19 cellular contexts compared by ENCODE assay signal in the genomic region with DNA sequence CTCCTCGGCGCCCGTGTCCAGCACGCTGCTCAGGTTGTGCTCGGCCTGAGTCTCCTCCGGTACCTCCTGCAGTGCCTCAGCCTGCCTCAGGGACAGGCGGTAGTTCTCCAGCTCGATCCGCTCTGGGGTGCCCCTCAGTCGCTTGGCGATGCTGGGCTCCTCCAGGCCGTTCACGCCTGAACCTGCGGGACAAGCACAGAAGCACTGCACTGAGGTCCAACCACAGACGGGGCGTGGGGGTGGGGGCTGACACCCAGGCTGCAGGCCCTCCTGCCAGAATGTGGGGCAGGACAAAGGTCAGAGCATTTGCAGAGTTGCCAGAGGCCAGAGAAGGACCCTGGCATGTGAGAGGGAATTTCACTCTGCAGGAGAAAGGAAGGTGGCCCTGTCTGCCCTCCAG.
DNase-seq lines count a peak whose midpoint lies in the region; ATAC-seq and TF ChIP-seq lines count a peak whose summit lies in the region.
"Had no signal": no experiment of that assay in that cellular context is flagged by ENCODE, and none has a peak within 500 bp of the region (broad histone marks: within the 10 kb centered on the region; RNA-seq: fewer than 3 reads in every experiment).

No MANE protein-coding gene starts in this region.

- H3K9me3 ChIP-seq in BLaER1 (no peaks in the 10 kb centered on the region), esophagus squamous epithelium (no peaks in the 10 kb centered on the region), trophoblast cell (ENCODE audit: insufficient read depth, low read depth, low read length) (peaks cover 3% of the 10 kb centered on the region), SK-N-SH (no peaks in the 10 kb centered on the region)
- no peaks in the 10 kb centered on the region for H3K9me3 ChIP-seq in CD8-positive, alpha-beta memory T cell (ENCODE audit: low read length)
- H3K9me3 ChIP-seq: psoas muscle, testis had no signal

- H4K12ac ChIP-seq in trophoblast cell (ENCODE audit: low read depth, low read length), result no peak overlapping the region

- no peaks in the 10 kb centered on the region for H3K79me2 ChIP-seq in trophoblast cell (ENCODE audit: control insufficient read depth, insufficient read depth, low read length, poor library complexity)
- no peaks in the 10 kb centered on the region for H3K79me2 ChIP-seq in SK-N-SH (ENCODE audit: insufficient read depth)

- H3K4me2 ChIP-seq in BLaER1 (peak overlapping the region; percentile 70), trophoblast cell (ENCODE audit: low read length) (no peak overlapping the region), SK-N-SH (no peak overlapping the region)
- H3K4me2 ChIP-seq: neural progenitor cell had no signal

- DNase-seq in CD8-positive, alpha-beta memory T cell, result no peak
- DNase-seq in esophagus squamous epithelium (lab: John Stamatoyannopoulos, UW), result no peak
- no peak for DNase-seq in trophoblast cell
- no peak for DNase-seq in mesothelial cell of epicardium (ENCODE audit: low spot score in 2 of 2, unreplicated experiment in 2 of 2)
- no peak for DNase-seq in SK-N-SH
- DNase-seq: aorta, cerebellar nuclear complex, DMS79, HCEC 1CT, kidney glomerular epithelial cell, midbrain, NCI-H524, psoas muscle had no signal

- H3K9ac ChIP-seq in BLaER1 (peak overlapping the region; percentile 26; the same call in 1 of the 2 replicates), trophoblast cell (ENCODE audit: low read length) (no peak overlapping the region), SK-N-SH (no peak overlapping the region)
- H3K9ac ChIP-seq: neural progenitor cell had no signal

- H3K36me3 ChIP-seq in BLaER1 (peaks cover 39% of the 10 kb centered on the region), esophagus squamous epithelium (peaks cover 0 to 48% (median 3%) of the 10 kb centered on the region in 3 donors), trophoblast cell (ENCODE audit: control insufficient read depth in 1 of 2, insufficient read depth in 2 of 2, low read length in 2 of 2) (peaks cover 2 to 10% of the 10 kb centered on the region in 2 experiments), SK-N-SH (replicated peaks in 1 of 2; ENCODE audit: control insufficient read depth in 1 of 2, insufficient read depth in 2 of 2, low read length in 1 of 2) (peaks cover 0 to 34% of the 10 kb centered on the region in 2 experiments)
- no peaks in the 10 kb centered on the region for H3K36me3 ChIP-seq in CD8-positive, alpha-beta memory T cell (ENCODE audit: insufficient read depth, low read length)
- H3K36me3 ChIP-seq: neural progenitor cell had no signal

- H3K9me2 ChIP-seq in SK-N-SH, result no peaks in the 10 kb centered on the region

- H4K8ac ChIP-seq in trophoblast cell (ENCODE audit: low read depth, low read length), result no peak overlapping the region

- no peak overlapping the region for H2BK5ac ChIP-seq in trophoblast cell (ENCODE audit: low read depth, low read length, poor library complexity)

- no peaks in the 10 kb centered on the region for H3K27me3 Mint-ChIP-seq in CD8-positive, alpha-beta memory T cell
- H3K27me3 Mint-ChIP-seq in mesothelial cell of epicardium (ENCODE audit: low read depth), result no peaks in the 10 kb centered on the region

- H3K18ac ChIP-seq in trophoblast cell (ENCODE audit: low read length), result no peak overlapping the region

- H3K4me1 ChIP-seq in BLaER1 (peaks cover 61% of the 10 kb centered on the region), esophagus squamous epithelium (peaks cover 15 to 57% (median 45%) of the 10 kb centered on the region in 3 donors), trophoblast cell (ENCODE audit: control insufficient read depth in 1 of 2, insufficient read depth in 2 of 2, low read length in 2 of 2) (peaks cover 26 to 35% of the 10 kb centered on the region in 2 experiments), SK-N-SH (ENCODE audit: control insufficient read depth in 1 of 2, insufficient read depth in 2 of 2, low read depth in 1 of 2, low read length in 1 of 2) (peaks cover 0 to 29% of the 10 kb centered on the region in 2 experiments; a peak in 1 of 4 replicates)
- peaks cover 9% of the 10 kb centered on the region for H3K4me1 ChIP-seq in CD8-positive, alpha-beta memory T cell (ENCODE audit: insufficient read depth, low read length)
- H3K4me1 ChIP-seq: neural progenitor cell had no signal

- no peak overlapping the region for H3K4ac ChIP-seq in trophoblast cell (ENCODE audit: low read depth, low read length)

- TF ChIP-seq POLR2A in esophagus squamous epithelium (IDR thresholded peaks at IDR 0.05), result no peak

- no peak overlapping the region for H4K91ac ChIP-seq in trophoblast cell (ENCODE audit: low read depth, low read length)

- no peak for TF ChIP-seq EP300 in SK-N-SH (IDR thresholded peaks at IDR 0.05; ENCODE audit: borderline replicate concordance in 1 of 2, low read depth in 1 of 2, low read length in 1 of 2)

- no peak for TF ChIP-seq RAD21 in SK-N-SH (IDR thresholded peaks at IDR 0.05; ENCODE audit: low read length)

- H3F3A ChIP-seq in SK-N-SH (replicated peaks; ENCODE audit: insufficient read depth), result no peaks in the 10 kb centered on the region

- 58 to 82% methylated on average over 6 to 8 of the region's 16 CpGs for WGBS in esophagus squamous epithelium, 2 donors
- no CpG with 5 or more reads among the region's 16 CpGs for WGBS in trophoblast cell (ENCODE audit: extremely low coverage, insufficient coverage, insufficient read length)
- 100% methylated on average over 2 of the region's 16 CpGs for WGBS in SK-N-SH (ENCODE audit: low lambda C conversion rate)

- H2AFZ ChIP-seq in trophoblast cell (ENCODE audit: insufficient read depth, low read length, poor library complexity) (no peak overlapping the region), SK-N-SH (ENCODE audit: low read depth) (no peak overlapping the region)
- H2AFZ ChIP-seq: neural progenitor cell had no signal

- H3K27ac Mint-ChIP-seq in CD8-positive, alpha-beta memory T cell, result peak overlapping the region in 3 of 8 donors; percentile 43 to 55 (median 52)
- H3K27ac Mint-ChIP-seq in mesothelial cell of epicardium, result no peak overlapping the region
- H3K27ac Mint-ChIP-seq: neural progenitor cell had no signal

- ATAC-seq in GM18867 (IDR thresholded peaks at IDR 0.05; ENCODE audit: unreplicated experiment), result no peak
- no peak for ATAC-seq in HG03342 (IDR thresholded peaks at IDR 0.05; ENCODE audit: unreplicated experiment)
- ATAC-seq: psoas muscle had no signal

- H3K4me1 Mint-ChIP-seq in CD8-positive, alpha-beta memory T cell, result peaks cover 0 to 19% (median 12%) of the 10 kb centered on the region in 3 donors
- peaks cover 15% of the 10 kb centered on the region for H3K4me1 Mint-ChIP-seq in mesothelial cell of epicardium

- H3K9me3 Mint-ChIP-seq in CD8-positive, alpha-beta memory T cell, result no peaks in the 10 kb centered on the region
- no peaks in the 10 kb centered on the region for H3K9me3 Mint-ChIP-seq in mesothelial cell of epicardium
- H3K9me3 Mint-ChIP-seq: activated T-cell treated with anti-CD3 and anti-CD28 coated beads, Interleukin-2, amount 50 U/mL, for 4 hours; neural progenitor cell had no signal

- H4K20me1 ChIP-seq in BLaER1 (peaks cover 11% of the 10 kb centered on the region; the same call in 1 of the 2 replicates), SK-N-SH (ENCODE audit: insufficient read depth) (no peaks in the 10 kb centered on the region)

- H2AK5ac ChIP-seq in trophoblast cell (ENCODE audit: low read length), result no peak overlapping the region

- no peak overlapping the region for H2BK12ac ChIP-seq in trophoblast cell (ENCODE audit: low read length)

- H3K4me3 ChIP-seq in BLaER1 (0 out of 2 replicates have a peak overlapping the region, but pooled peaks have one; percentile 0), esophagus squamous epithelium (peak overlapping the region in 1 of 4 donors; percentile 45), trophoblast cell (ENCODE audit: low read depth, low read length) (peak overlapping the region; percentile 18), SK-N-SH (ENCODE audit: low read depth in 2 of 2, low read length in 1 of 2) (no peak overlapping the region)
- H3K4me3 ChIP-seq in CD8-positive, alpha-beta memory T cell (ENCODE audit: low read length), result no peak overlapping the region
- H3K4me3 ChIP-seq: neural progenitor cell, psoas muscle, testis had no signal

- no peak for TF ChIP-seq CTCF in esophagus squamous epithelium (IDR thresholded peaks at IDR 0.05)
- no peak for TF ChIP-seq CTCF in mesothelial cell of epicardium (IDR thresholded peaks at IDR 0.05; ENCODE audit: unreplicated experiment)
- no peak for TF ChIP-seq CTCF in SK-N-SH (IDR thresholded peaks at IDR 0.05)

- POLR2A ChIA-PET in CD8-positive, alpha-beta memory T cell (lab: Charles Lee), result no interaction called here
- POLR2A ChIA-PET in SK-N-SH (lab: Yijun Ruan, JAX), result no interaction called here

- peaks cover 0 to 37% (median 2%) of the 10 kb centered on the region in 3 donors for H3K36me3 Mint-ChIP-seq in CD8-positive, alpha-beta memory T cell
- H3K36me3 Mint-ChIP-seq in mesothelial cell of epicardium, result peaks cover 5% of the 10 kb centered on the region

- peak overlapping the region; percentile 64 for H3K27ac ChIP-seq in BLaER1
- peak overlapping the region; percentile 27 for H3K27ac ChIP-seq in CD8-positive, alpha-beta memory T cell (ENCODE audit: low read depth, low read length)
- peak overlapping the region; percentile 10 to 57 (median 46) for H3K27ac ChIP-seq in esophagus squamous epithelium
- no peak overlapping the region for H3K27ac ChIP-seq in trophoblast cell (ENCODE audit: low read depth, low read length)
- no peak overlapping the region for H3K27ac ChIP-seq in SK-N-SH (ENCODE audit: low read depth in 2 of 2, low read length in 1 of 2)
- H3K27ac ChIP-seq: neural progenitor cell, psoas muscle, testis had no signal

- no peak overlapping the region for H3K23ac ChIP-seq in trophoblast cell (ENCODE audit: low read length)

- H3K4me3 Mint-ChIP-seq in CD8-positive, alpha-beta memory T cell, result peak overlapping the region in 4 of 7 donors; percentile 32 to 81 (median 74)
- no peak overlapping the region for H3K4me3 Mint-ChIP-seq in mesothelial cell of epicardium
- H3K4me3 Mint-ChIP-seq: neural progenitor cell had no signal

- H2BK120ac ChIP-seq in trophoblast cell (ENCODE audit: insufficient read depth, low read length, poor library complexity), result no peak overlapping the region

- no peak overlapping the region for H3K14ac ChIP-seq in trophoblast cell (ENCODE audit: low read length)

- intact Hi-C loops in esophagus squamous epithelium (cut with DNase I), result no loop called here

- CTCF ChIA-PET in CD8-positive, alpha-beta memory T cell (lab: Charles Lee), result no interaction called here
- CTCF ChIA-PET in SK-N-SH (lab: Yijun Ruan, JAX), result interaction anchor here (6.3 kb wide), 1 partner anchor 12 kb away, joined by 45 read pairs; no protein-coding TSS in a partner anchor

- H3K27me3 ChIP-seq in BLaER1, result no peaks in the 10 kb centered on the region
- no peaks in the 10 kb centered on the region for H3K27me3 ChIP-seq in CD8-positive, alpha-beta memory T cell (ENCODE audit: insufficient read depth, low read length, poor library complexity, severe bottlenecking)
- no peaks in the 10 kb centered on the region for H3K27me3 ChIP-seq in esophagus squamous epithelium
- no peaks in the 10 kb centered on the region for H3K27me3 ChIP-seq in trophoblast cell (ENCODE audit: insufficient read depth, low read length)
- no peaks in the 10 kb centered on the region for H3K27me3 ChIP-seq in SK-N-SH (ENCODE audit: insufficient read depth)
- H3K27me3 ChIP-seq: neural progenitor cell, testis had no signal

- peaks cover 4% of the 10 kb centered on the region for H3K79me1 ChIP-seq in trophoblast cell (ENCODE audit: low read length)

TF ChIP-seq in SK-N-SH, 30 proteins besides CTCF, POLR2A, EP300 and RAD21 (continues in another document):
- no peak for TF ChIP-seq FOXJ3 (CRISPR knock-in tag; IDR thresholded peaks at IDR 0.05)

Comparison
In these comparisons a context has a peak if more than half of its experiments do, and no peak if none do; other contexts are left out.
1. H3K27ac ChIP-seq: peak in BLaER1 (single experiment), CD8-positive, alpha-beta memory T cell (single experiment) and esophagus squamous epithelium (4 of 4); none in trophoblast cell (single experiment) and SK-N-SH (0 of 2).
2. H3K4me3 ChIP-seq: peak in BLaER1 (single experiment) and trophoblast cell (single experiment); none in CD8-positive, alpha-beta memory T cell (single experiment) and SK-N-SH (0 of 2).